9 cellular contexts compared by ENCODE assay signal in genomic region chr17:75087182-75087557, GRCh38. TPM values are rescaled to one million over a fixed set of nuclear protein-coding genes. Genes with fewer than 3 reads are reported as not detected.
A peak's percentile ranks its signal among the peaks of the same experiment; 100 is the strongest.
DNase-seq lines count a peak whose midpoint lies in the region; ATAC-seq and TF ChIP-seq lines count a peak whose summit lies in the region.
"Had no signal": no experiment of that assay in that cellular context is flagged by ENCODE, and none has a peak within 500 bp of the region (broad histone marks: within the 10 kb centered on the region; RNA-seq: fewer than 3 reads in every experiment).

No MANE protein-coding gene starts in this region.

- H3K4me1 Mint-ChIP-seq in endodermal cell (peaks cover 50% of the 10 kb centered on the region), nephron progenitor cell (peaks cover 75% of the 10 kb centered on the region)

- H3K9me3 Mint-ChIP-seq in endodermal cell (no peaks in the 10 kb centered on the region), nephron progenitor cell (no peaks in the 10 kb centered on the region)

- H3K27me3 Mint-ChIP-seq in endodermal cell (ENCODE audit: insufficient read depth), result no peaks in the 10 kb centered on the region
- peaks cover 7% of the 10 kb centered on the region for H3K27me3 Mint-ChIP-seq in nephron progenitor cell (ENCODE audit: low read depth, poor library complexity)

- H3K9me3 ChIP-seq in BE2C (no peaks in the 10 kb centered on the region), MG63 (no peaks in the 10 kb centered on the region), endodermal cell (ENCODE audit: control insufficient read depth, low read length) (no peaks in the 10 kb centered on the region)

- H3K27ac ChIP-seq in endodermal cell (ENCODE audit: low read depth, low read length), result no peak overlapping the region

- peak overlapping the region; percentile 79 for H3K27ac Mint-ChIP-seq in endodermal cell
- peak overlapping the region; percentile 78 for H3K27ac Mint-ChIP-seq in nephron progenitor cell

- ATAC-seq in GM21528 (IDR thresholded peaks at IDR 0.05; ENCODE audit: low FRiP score, unreplicated experiment), result no peak

- H3K9ac ChIP-seq in endodermal cell (ENCODE audit: extremely low read depth, low read length, poor library complexity, severe bottlenecking), result peak overlapping the region; percentile 90

- no peaks in the 10 kb centered on the region for H3K4me1 ChIP-seq in BE2C
- H3K4me1 ChIP-seq in endodermal cell (ENCODE audit: control insufficient read depth, insufficient read depth, low read length), result peaks cover 6% of the 10 kb centered on the region

- 62 to 64% methylated on average over 7 to 12 of the region's 12 CpGs for WGBS in endodermal cell (ENCODE audit: insufficient coverage in 1 of 2, insufficient read length in 1 of 2), 2 experiments

- H3K36me3 Mint-ChIP-seq in endodermal cell (ENCODE audit: low read depth), result peaks cover 1% of the 10 kb centered on the region
- H3K36me3 Mint-ChIP-seq in nephron progenitor cell (ENCODE audit: low read depth), result no peaks in the 10 kb centered on the region

- no peaks in the 10 kb centered on the region for H3K36me3 ChIP-seq in BE2C
- no peaks in the 10 kb centered on the region for H3K36me3 ChIP-seq in MG63
- H3K36me3 ChIP-seq in endodermal cell (ENCODE audit: control insufficient read depth, insufficient read depth, low read length), result no peaks in the 10 kb centered on the region

- no peak for DNase-seq in BE2C
- no peak for DNase-seq in MG63
- no peak for DNase-seq in endodermal cell
- no peak for DNase-seq in nephron progenitor cell
- no peak for DNase-seq in NAMALWA (ENCODE audit: low spot score)
- no peak for DNase-seq in OCI-M1 (lab: John Stamatoyannopoulos, UW)
- DNase-seq in mucosa of gallbladder (ENCODE audit: low spot score), result no peak
- DNase-seq: NCI-H1092 had no signal

- H3K4me3 Mint-ChIP-seq in endodermal cell, result peak overlapping the region; percentile 82
- H3K4me3 Mint-ChIP-seq in nephron progenitor cell, result peak overlapping the region; percentile 78

- TF ChIP-seq CTCF in BE2C (IDR thresholded peaks at IDR 0.05; ENCODE audit: low read depth, low read length) (no peak), endodermal cell (conservative IDR thresholded peaks at IDR 0.05) (no peak), nephron progenitor cell (IDR thresholded peaks at IDR 0.05) (no peak)

- H3K4me3 ChIP-seq in BE2C (ENCODE audit: low read depth, low read length) (peak overlapping the region; percentile 28), MG63 (peak overlapping the region; percentile 46), endodermal cell (ENCODE audit: low read length) (peak overlapping the region; percentile 89)

- no peaks in the 10 kb centered on the region for H3K27me3 ChIP-seq in BE2C
- no peaks in the 10 kb centered on the region for H3K27me3 ChIP-seq in MG63
- H3K27me3 ChIP-seq in endodermal cell (ENCODE audit: control insufficient read depth, insufficient read depth, low read length, poor library complexity, severe bottlenecking), result no peaks in the 10 kb centered on the region

RNA-seq across cellular contexts. Expression of gene SLC16A5, which starts 0.6 kb away (rescaled TPM):
- polyA plus RNA-seq in BE2C (2012; ENCODE audit: insufficient read depth, insufficient read length, low read depth), result not detected
- 0.12 and 0.33 TPM in 2 replicates for total RNA-seq in MG63 (2014; rRNA removed; shearing (Covaris generic); ENCODE audit: low replicate concordance)
- total RNA-seq in endodermal cell, result 10 to 100 TPM; 28.8 to 54.0 TPM
- polyA plus RNA-seq in endodermal cell (2013, experiment 1 of 2), result 10.8 TPM
- 7.6 TPM for polyA plus RNA-seq in endodermal cell (2013, experiment 2 of 2)
- 19.9 TPM for total RNA-seq in mucosa of gallbladder

RNA-seq across cellular contexts. Expression of gene ARMC7, which starts 22.6 kb away (rescaled TPM):
- 17.7 TPM for polyA plus RNA-seq in BE2C (2012; ENCODE audit: insufficient read depth, insufficient read length, low read depth)
- 12.0 and 15.1 TPM in 2 replicates for total RNA-seq in MG63 (2014; rRNA removed; shearing (Covaris generic); ENCODE audit: low replicate concordance)
- 10 to 100 TPM; 20.0 to 26.6 TPM for total RNA-seq in endodermal cell
- polyA plus RNA-seq in endodermal cell (2013, experiment 1 of 2), result 14.0 TPM
- 12.3 TPM for polyA plus RNA-seq in endodermal cell (2013, experiment 2 of 2)
- 20.2 TPM for total RNA-seq in mucosa of gallbladder

RNA-seq across cellular contexts. Expression of gene KCTD2, which starts 40.1 kb away (rescaled TPM):
- polyA plus RNA-seq in BE2C (2012; ENCODE audit: insufficient read depth, insufficient read length, low read depth), result 23.6 TPM
- total RNA-seq in MG63 (2014; rRNA removed; shearing (Covaris generic); ENCODE audit: low replicate concordance), result 15.6 and 17.0 TPM in 2 replicates
- total RNA-seq in endodermal cell, result 10 to 100 TPM; 27.7 to 32.8 TPM
- polyA plus RNA-seq in endodermal cell (2013, experiment 1 of 2), result 29.2 TPM
- 25.5 TPM for polyA plus RNA-seq in endodermal cell (2013, experiment 2 of 2)
- total RNA-seq in mucosa of gallbladder, result 28.3 TPM

RNA-seq across cellular contexts. Expression of gene ATP5PD, which starts 40.4 kb away (rescaled TPM):
- 221 TPM for polyA plus RNA-seq in BE2C (2012; ENCODE audit: insufficient read depth, insufficient read length, low read depth)
- total RNA-seq in MG63 (2014; rRNA removed; shearing (Covaris generic); ENCODE audit: low replicate concordance), result 296 and 323 TPM in 2 replicates
- total RNA-seq in endodermal cell, result 100 to 1,000 TPM; 244 to 295 TPM
- 203 TPM for polyA plus RNA-seq in endodermal cell (2013, experiment 1 of 2)
- 189 TPM for polyA plus RNA-seq in endodermal cell (2013, experiment 2 of 2)
- total RNA-seq in mucosa of gallbladder, result 226 TPM

RNA-seq across cellular contexts. Expression of gene NT5C, which starts 44.4 kb away (rescaled TPM):
- 226 TPM for polyA plus RNA-seq in BE2C (2012; ENCODE audit: insufficient read depth, insufficient read length, low read depth)
- total RNA-seq in MG63 (2014; rRNA removed; shearing (Covaris generic); ENCODE audit: low replicate concordance), result 29.1 and 92.2 TPM in 2 replicates
- total RNA-seq in endodermal cell, result 10 to 100 TPM; 69.1 to 80.3 TPM
- polyA plus RNA-seq in endodermal cell (2013, experiment 1 of 2), result 71.1 TPM
- polyA plus RNA-seq in endodermal cell (2013, experiment 2 of 2), result 57.0 TPM
- 50.0 TPM for total RNA-seq in mucosa of gallbladder

Comparison
In these comparisons a context has a peak if more than half of its experiments do, and no peak if none do; other contexts are left out.
1. H3K4me3 ChIP-seq: peak in every context shown above with its lines; median percentile 89 in endodermal cell; 46 in MG63; 28 in BE2C.
2. RNA of gene SLC16A5, which starts 0.6 kb away (total RNA-seq): 28.8 to 54.0 TPM in endodermal cell and 19.9 TPM in mucosa of gallbladder (single experiment); 0.12 to 0.33 TPM in MG63; every median in the first group is over 10 times any median in the second.